Comparison of ENCODE assay signal across 24 cellular contexts in genomic region chr7:134535919-134536299, GRCh38. TPM values are rescaled to one million over a fixed set of nuclear protein-coding genes. Genes with fewer than 3 reads are reported as not detected.
"Had no signal": no experiment of that assay in that cellular context is flagged by ENCODE, and none has a peak within 500 bp of the region (broad histone marks: within the 10 kb centered on the region; RNA-seq: fewer than 3 reads in every experiment).

No MANE protein-coding gene starts in this region.

- H3K27ac ChIP-seq: HL-60, KMS-11, RWPE1, SJCRH30 had no signal

- H3K4me3 Mint-ChIP-seq: IgD-negative memory B cell had no signal

- ATAC-seq: K562, Panc1, SK-N-SH treated with all-trans-retinoic acid at 6 μM for 48 hours had no signal

- H3K4me3 ChIP-seq: K562, MG63, SJCRH30 had no signal

- DNase-seq: Kasumi-1, MG63, NCI-H1092, NCI-H1105 treated with DMSO at 0.1 percent for 48 hours, NCI-H1417 treated with DMSO at 0.1 percent for 48 hours, NCI-H146, NCI-H1694 treated with DMSO at 0.1 percent for 48 hours, NCI-H1930, NCI-H2081, NCI-H2107, NCI-H2227 treated with DMSO at 0.1 percent for 48 hours, NCI-H510A, NCI-H524 treated with DMSO at 0.1 percent for 48 hours, NCI-H69, NCI-H774, SHP77 treated with DMSO at 0.1 percent for 48 hours, SJCRH30 had no signal

- H3K36me3 ChIP-seq: MG63, SJCRH30 had no signal

- H3K27ac Mint-ChIP-seq: IgD-negative memory B cell had no signal

- H3K36me3 Mint-ChIP-seq: IgD-negative memory B cell had no signal

- H3K4me2 ChIP-seq: KMS-11 had no signal

- H3K4me1 Mint-ChIP-seq: IgD-negative memory B cell had no signal

- H3K27me3 ChIP-seq: MG63, SJCRH30 had no signal

- H3K9me3 ChIP-seq: MG63, SJCRH30 had no signal

RNA-seq across cellular contexts. Expression of gene AKR1B10, which starts 8.5 kb away (rescaled TPM):
- total RNA-seq: K562 had no signal
- polyA plus RNA-seq: IgD-negative memory B cell, K562 had no signal

RNA-seq across cellular contexts. Expression of gene AKR1B15, which starts 13.0 kb away (rescaled TPM):
- total RNA-seq: K562, SJCRH30 had no signal
- polyA plus RNA-seq: IgD-negative memory B cell, K562 had no signal
